In the genomic region with DNA sequence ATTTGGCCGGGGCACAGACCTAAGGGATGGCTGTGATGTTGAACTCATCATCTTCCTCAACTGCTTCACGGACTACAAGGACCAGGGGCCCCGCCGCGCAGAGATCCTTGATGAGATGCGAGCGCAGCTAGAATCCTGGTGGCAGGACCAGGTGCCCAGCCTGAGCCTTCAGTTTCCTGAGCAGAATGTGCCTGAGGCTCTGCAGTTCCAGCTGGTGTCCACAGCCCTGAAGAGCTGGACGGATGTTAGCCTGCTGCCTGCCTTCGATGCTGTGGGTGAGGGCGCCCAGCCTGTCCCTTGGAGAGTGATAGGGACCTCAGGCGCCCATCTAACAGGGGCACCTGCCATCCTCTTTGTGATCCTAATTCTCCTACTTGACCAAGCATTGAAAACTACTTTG, we compare ENCODE assay signal across 14 cellular contexts. TPM values are rescaled to one million over a fixed set of nuclear protein-coding genes. Genes with fewer than 3 reads are reported as not detected.
DNase-seq lines count a peak whose midpoint lies in the region; ATAC-seq and TF ChIP-seq lines count a peak whose summit lies in the region.
"Had no signal": no experiment of that assay in that cellular context is flagged by ENCODE, and none has a peak within 500 bp of the region (broad histone marks: within the 10 kb centered on the region; RNA-seq: fewer than 3 reads in every experiment).

No MANE protein-coding gene starts in this region.

- no peak overlapping the region for H4K5ac ChIP-seq in H9 (ENCODE audit: insufficient read length, low read depth, low read length)

- H3K36me3 ChIP-seq in BE2C: peaks cover 41% of the 10 kb centered on the region

- no peaks in the 10 kb centered on the region for H3K23me2 ChIP-seq in H9 (ENCODE audit: insufficient read length, low read depth, low read length, poor library complexity, severe bottlenecking)

- no peak overlapping the region for H4K91ac ChIP-seq in H9 (ENCODE audit: insufficient read length, low read depth, low read length)

- no peak overlapping the region for H2AFZ ChIP-seq in H9 (ENCODE audit: low read length)

- H3K56ac ChIP-seq in H9 (ENCODE audit: insufficient read length, low read depth, low read length): no peak overlapping the region

- no peak overlapping the region for H3K4ac ChIP-seq in H9 (ENCODE audit: low read depth, low read length)

- no peak overlapping the region for H3K18ac ChIP-seq in H9 (ENCODE audit: insufficient read length, low read depth, low read length)

- H3K23ac ChIP-seq in H9 (ENCODE audit: insufficient read length, low read depth, low read length): no peak overlapping the region

- no peak overlapping the region for H4K8ac ChIP-seq in H9 (replicated peaks; ENCODE audit: insufficient read length, low read depth, low read length)

- H2BK120ac ChIP-seq in H9 (ENCODE audit: low read depth, low read length, poor library complexity, severe bottlenecking): no peak overlapping the region

- no peaks in the 10 kb centered on the region for H3K79me1 ChIP-seq in H9 (ENCODE audit: insufficient read depth, low read depth, low read length, poor library complexity, severe bottlenecking)

- no peaks in the 10 kb centered on the region; a peak in 2 of 5 replicates for H3K9me3 Mint-ChIP-seq in H9

- H2AK5ac ChIP-seq in H9 (ENCODE audit: insufficient read length, low read length): no peak overlapping the region

- H3K27me3 Mint-ChIP-seq in H9 (ENCODE audit: low read depth): peaks cover 16% of the 10 kb centered on the region

- DNase-seq in BE2C (peak; percentile 35), H9 (peak; percentile 29), islet precursor cell (peak; percentile 52), NCI-H187 (lab: John Stamatoyannopoulos, UW) (no peak), occipital lobe (lab: John Stamatoyannopoulos, UW) (no peak)
- DNase-seq: Calu3; CD8-positive, alpha-beta T cell; DMS79 treated with DMSO at 0.1 percent for 48 hours; GF-D8 had no signal

- no peak overlapping the region for H3K14ac ChIP-seq in H9 (ENCODE audit: insufficient read depth, low read length)

- H3K9me3 ChIP-seq in BE2C (no peaks in the 10 kb centered on the region), H9 (ENCODE audit: control insufficient read depth, low read depth, low read length) (no peaks in the 10 kb centered on the region)
- H3K9me3 ChIP-seq: HAP-1 had no signal

- WGBS in H9 (ENCODE audit: extremely low coverage, insufficient read length, low lambda C conversion rate): no CpG with 5 or more reads among the region's 11 CpGs

- H3K4me1 ChIP-seq in BE2C: no peaks in the 10 kb centered on the region; the same call in 1 of the 2 replicates
- H3K4me1 ChIP-seq in H9 (ENCODE audit: insufficient read depth, low read length): no peaks in the 10 kb centered on the region
- H3K4me1 ChIP-seq: BLaER1 treated with 17β-estradiol and CSF1 and Interleukin-3, amounts not matched to agents 10 nM and 100 nM; HAP-1 had no signal

- H2BK12ac ChIP-seq in H9 (ENCODE audit: insufficient read length, low read depth, low read length): no peak overlapping the region

- H3K9ac ChIP-seq in H9 (ENCODE audit: extremely low read depth, insufficient read length, low read length): no peak overlapping the region
- H3K9ac ChIP-seq: BLaER1 treated with 17β-estradiol and CSF1 and Interleukin-3, amounts not matched to agents 10 nM and 100 nM had no signal

- H3K4me1 Mint-ChIP-seq in H9: no peaks in the 10 kb centered on the region

- no peak overlapping the region for H3K4me3 ChIP-seq in BE2C (ENCODE audit: low read depth, low read length)
- H3K4me3 ChIP-seq: BLaER1 treated with 17β-estradiol and CSF1 and Interleukin-3, amounts not matched to agents 10 nM and 100 nM; HAP-1 had no signal

- H3K4me3 Mint-ChIP-seq in H9: no peak overlapping the region
- H3K4me3 Mint-ChIP-seq: CD8-positive, alpha-beta T cell had no signal

- H3T11ph ChIP-seq in H9 (ENCODE audit: low read length): no peak overlapping the region

- no peak overlapping the region for H3K4me2 ChIP-seq in H9 (ENCODE audit: insufficient read depth, insufficient read length, low read length)
- H3K4me2 ChIP-seq: BLaER1 treated with 17β-estradiol and CSF1 and Interleukin-3, amounts not matched to agents 10 nM and 100 nM had no signal

- no peak for ATAC-seq in GM18907 (IDR thresholded peaks at IDR 0.05; ENCODE audit: unreplicated experiment)
- ATAC-seq: CD8-positive, alpha-beta T cell had no signal

- no peaks in the 10 kb centered on the region for H3K79me2 ChIP-seq in H9 (ENCODE audit: insufficient read depth, low read length)

- no peaks in the 10 kb centered on the region for H4K20me1 ChIP-seq in H9 (ENCODE audit: control insufficient read depth, insufficient read depth, insufficient read length)
- H4K20me1 ChIP-seq: BLaER1 treated with 17β-estradiol and CSF1 and Interleukin-3, amounts not matched to agents 10 nM and 100 nM had no signal

- no peaks in the 10 kb centered on the region for H3K36me3 Mint-ChIP-seq in H9 (ENCODE audit: insufficient read depth in 1 of 3, low read depth in 3 of 3)

- no peak overlapping the region for H3K27ac ChIP-seq in H9 (ENCODE audit: insufficient read length, low read depth, low read length)
- H3K27ac ChIP-seq: BLaER1 treated with 17β-estradiol and CSF1 and Interleukin-3, amounts not matched to agents 10 nM and 100 nM; HL-60 had no signal

- no peak overlapping the region for H2BK5ac ChIP-seq in H9 (ENCODE audit: insufficient read length, low read length)

- no peak overlapping the region for H2BK15ac ChIP-seq in H9 (ENCODE audit: low read depth, low read length)

- H2BK20ac ChIP-seq in H9 (ENCODE audit: low read depth, low read length, poor library complexity, severe bottlenecking): no peak overlapping the region

- H3K27me3 ChIP-seq in BE2C: no peaks in the 10 kb centered on the region; the same call in 1 of the 2 replicates
- no peaks in the 10 kb centered on the region for H3K27me3 ChIP-seq in H9 (ENCODE audit: insufficient read depth, low read length)
- H3K27me3 ChIP-seq: BLaER1 treated with 17β-estradiol and CSF1 and Interleukin-3, amounts not matched to agents 10 nM and 100 nM had no signal

- TF ChIP-seq CTCF in BE2C (IDR thresholded peaks at IDR 0.05; ENCODE audit: low read depth, low read length): 0 out of 2 replicates have a peak, but pooled peaks have one; percentile 3
- no peak for TF ChIP-seq CTCF in H9 (conservative IDR thresholded peaks at IDR 0.05)

- H3K27ac Mint-ChIP-seq in H9: no peak overlapping the region
- H3K27ac Mint-ChIP-seq: CD8-positive, alpha-beta T cell had no signal

RNA-seq across cellular contexts. Expression of gene OAS3, which starts 12.4 kb away (rescaled TPM):
- 6.2 TPM for polyA plus RNA-seq in BE2C (2012; ENCODE audit: insufficient read depth, insufficient read length, low read depth)
- total RNA-seq in H9 (2021): 0.70 and 0.81 TPM in 2 replicates
- total RNA-seq in occipital lobe: 1.6 TPM

RNA-seq across cellular contexts. Expression of gene OAS2, which starts 27.6 kb away (rescaled TPM):
- not detected for polyA plus RNA-seq in BE2C (2012; ENCODE audit: insufficient read depth, insufficient read length, low read depth)
- total RNA-seq in H9 (2021) (not detected in 2 replicates), occipital lobe (2.0 TPM)
- total RNA-seq: H1 had no signal

RNA-seq across cellular contexts. Expression of gene OAS1, which starts 43.9 kb away (rescaled TPM):
- 12.6 TPM for polyA plus RNA-seq in BE2C (2012; ENCODE audit: insufficient read depth, insufficient read length, low read depth)
- 0.20 TPM in 1 of 2 replicates, not detected in the other for total RNA-seq in H9 (2021)
- 2.5 TPM for total RNA-seq in occipital lobe
- total RNA-seq: H1 had no signal

Comparison
In these comparisons a context has a peak if more than half of its experiments do, and no peak if none do; other contexts are left out.
1. DNase-seq: peak in BE2C (single experiment), H9 (single experiment) and islet precursor cell (single experiment); none in NCI-H187 (0 of 2) and occipital lobe (single experiment).